ENCODE assay signal across 8 cellular contexts in the genomic region with DNA sequence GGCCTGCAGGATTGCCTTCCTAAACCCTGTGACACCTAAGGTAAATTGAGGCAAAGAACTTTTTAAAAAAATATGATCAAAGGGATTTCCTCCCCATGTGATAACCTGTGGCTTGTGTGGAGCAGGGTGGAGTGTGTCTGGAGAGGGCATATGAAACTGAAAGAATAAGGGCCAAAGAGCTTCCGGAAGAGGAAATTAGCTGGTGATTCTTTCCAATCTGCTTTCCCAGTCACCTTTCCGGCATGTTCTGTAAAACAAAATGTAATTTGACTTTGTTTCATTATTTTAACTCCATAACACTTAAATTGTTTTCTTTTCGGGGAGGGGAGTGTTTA. TPM values are rescaled to one million over a fixed set of nuclear protein-coding genes. Genes with fewer than 3 reads are reported as not detected.
DNase-seq lines count a peak whose midpoint lies in the region; ATAC-seq and TF ChIP-seq lines count a peak whose summit lies in the region.

No MANE protein-coding gene starts in this region.

- peaks cover 10 to 30% (median 24%) of the 10 kb centered on the region in 7 donors for H3K4me1 Mint-ChIP-seq in naive thymus-derived CD4-positive, alpha-beta T cell

- intact Hi-C loops in naive thymus-derived CD4-positive, alpha-beta T cell (cut with micrococcal nuclease) = loop anchor here (1.0 to 2.0 kb wide), 4 partner anchors 18 to 226 kb away; no protein-coding TSS in a partner anchor

- CTCF ChIA-PET in naive thymus-derived CD4-positive, alpha-beta T cell (lab: Charles Lee) = interaction anchor here (0.6 kb wide), 1 partner anchor 12 kb away, joined by 4 read pairs; no protein-coding TSS in a partner anchor

- no peaks in the 10 kb centered on the region for H3K4me1 ChIP-seq in naive thymus-derived CD4-positive, alpha-beta T cell (ENCODE audit: control insufficient read depth in 2 of 2, insufficient read depth in 2 of 2, low read length in 2 of 2)

- H3K36me3 Mint-ChIP-seq in naive thymus-derived CD4-positive, alpha-beta T cell = peaks cover 0 to 8% (median 0%) of the 10 kb centered on the region in 5 donors

- H3K27ac ChIP-seq in naive thymus-derived CD4-positive, alpha-beta T cell (ENCODE audit: low read depth, low read length) = peak overlapping the region; percentile 93

- peaks cover 0 to 2% (median 0%) of the 10 kb centered on the region in 11 donors for H3K9me3 Mint-ChIP-seq in naive thymus-derived CD4-positive, alpha-beta T cell

- H3K4me3 ChIP-seq in epithelial cell of proximal tubule (ENCODE audit: low read depth, low read length) = peak overlapping the region; percentile 71
- H3K4me3 ChIP-seq in naive thymus-derived CD4-positive, alpha-beta T cell (ENCODE audit: low read length) = peak overlapping the region; percentile 71

- no peaks in the 10 kb centered on the region for H3K27me3 Mint-ChIP-seq in naive thymus-derived CD4-positive, alpha-beta T cell

- DNase-seq in NCI-H1092 treated with DMSO at 0.1 percent for 48 hours (lab: John Stamatoyannopoulos, UW) (peak; percentile 76), NCI-H1092 (lab: John Stamatoyannopoulos, UW) (no peak), SW480 (ENCODE audit: low spot score) (peak; percentile 76), epithelial cell of proximal tubule (ENCODE audit: low read depth) (no peak), COLO668 (lab: John Stamatoyannopoulos, UW; ENCODE audit: unreplicated experiment) (no peak)
- peak in 7 of 9 donors; percentile 14 to 36 (median 18) for DNase-seq in naive thymus-derived CD4-positive, alpha-beta T cell

- H3K27me3 ChIP-seq in naive thymus-derived CD4-positive, alpha-beta T cell (ENCODE audit: control insufficient read depth in 2 of 2, insufficient read depth in 2 of 2, low read length in 2 of 2) = no peaks in the 10 kb centered on the region

- H3K27ac Mint-ChIP-seq in naive thymus-derived CD4-positive, alpha-beta T cell = peak overlapping the region; percentile 85 to 98 (median 92)

- H3K9me3 ChIP-seq in naive thymus-derived CD4-positive, alpha-beta T cell (ENCODE audit: control insufficient read depth in 2 of 3, low read length in 3 of 3) = no peaks in the 10 kb centered on the region

- peaks cover 0 to 9% (median 0%) of the 10 kb centered on the region in 3 experiments for H3K36me3 ChIP-seq in naive thymus-derived CD4-positive, alpha-beta T cell (ENCODE audit: control insufficient read depth in 2 of 3, insufficient read depth in 3 of 3, low read length in 3 of 3)

- no peak for TF ChIP-seq CTCF in epithelial cell of proximal tubule (conservative IDR thresholded peaks at IDR 0.05; ENCODE audit: low read depth, low read length)

- POLR2A ChIA-PET in naive thymus-derived CD4-positive, alpha-beta T cell (lab: Charles Lee) = interaction anchor here (1.4 kb wide), 1 partner anchor 100 kb away, joined by 7 read pairs; no protein-coding TSS in a partner anchor

- peak overlapping the region; percentile 83 to 94 (median 90) for H3K4me3 Mint-ChIP-seq in naive thymus-derived CD4-positive, alpha-beta T cell

- ATAC-seq in GM21381 (IDR thresholded peaks at IDR 0.05; ENCODE audit: unreplicated experiment) (peak; percentile 44), HG03565 (IDR thresholded peaks at IDR 0.05; ENCODE audit: unreplicated experiment) (peak; percentile 40)
- ATAC-seq in naive thymus-derived CD4-positive, alpha-beta T cell = peak; percentile 50

RNA-seq across cellular contexts. Expression of a gene that starts 0.6 kb away (rescaled TPM):
- 17.7 and 21.9 TPM in 2 replicates for total RNA-seq in epithelial cell of proximal tubule
- 10 to 100 TPM; 23.5 to 56.1 (median 49.3) TPM for total RNA-seq in naive thymus-derived CD4-positive, alpha-beta T cell
- 1 to 10 TPM; 8.1 to 9.2 TPM for polyA plus RNA-seq in naive thymus-derived CD4-positive, alpha-beta T cell

Comparison
In these comparisons a context has a peak if more than half of its experiments do, and no peak if none do; other contexts are left out.
1. DNase-seq: peak in NCI-H1092 treated with DMSO at 0.1 percent for 48 hours (single experiment), SW480 (single experiment) and naive thymus-derived CD4-positive, alpha-beta T cell (7 of 9); none in NCI-H1092 (single experiment), epithelial cell of proximal tubule (single experiment) and COLO668 (single experiment).
2. Peak in every context shown above with its lines, with median percentiles within 50 percentile points of each other: ATAC-seq.